35 cellular contexts compared by ENCODE assay signal in the genomic region with DNA sequence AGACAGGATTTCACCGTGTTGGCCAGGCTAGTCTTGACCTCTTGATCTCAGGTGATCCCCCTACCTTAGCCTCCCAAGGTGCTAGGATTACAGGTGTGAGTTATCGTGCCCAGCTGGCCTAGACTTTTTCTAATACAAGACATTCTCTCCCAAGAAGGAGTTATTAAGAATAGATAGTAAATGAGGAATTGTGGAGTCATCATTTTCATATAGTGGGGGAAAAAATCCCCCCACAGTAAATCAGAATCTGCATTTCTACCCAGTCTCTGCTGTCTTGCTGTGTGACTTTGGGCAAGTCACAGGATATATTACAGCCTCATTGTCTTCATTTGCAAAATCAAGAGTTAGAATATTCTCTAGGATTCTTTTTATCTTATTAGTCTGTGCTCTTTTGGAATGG. TPM values are rescaled to one million over a fixed set of nuclear protein-coding genes. Genes with fewer than 3 reads are reported as not detected.
"Had no signal": no experiment of that assay in that cellular context is flagged by ENCODE, and none has a peak within 500 bp of the region (broad histone marks: within the 10 kb centered on the region; RNA-seq: fewer than 3 reads in every experiment).

No MANE protein-coding gene starts in this region.

- H3K36me3 Mint-ChIP-seq: natural killer cell; neural progenitor cell; stimulated activated memory B cell treated with anti-CD40 and anti-IgM and Interleukin-4, amounts not matched to agents 10 μg/mL and 1 μg/mL and 100 μg/mL, for 72 hours; type B pancreatic cell had no signal

- H3K4me3 ChIP-seq: neural progenitor cell, ovary, psoas muscle, skin epidermis, smooth muscle cell, spleen, suprapubic skin, testis, tibial artery, transverse colon, upper lobe of right lung, uterus had no signal

- H3K4me1 Mint-ChIP-seq: natural killer cell; neural progenitor cell; stimulated activated memory B cell treated with anti-CD40 and anti-IgM and Interleukin-4, amounts not matched to agents 10 μg/mL and 1 μg/mL and 100 μg/mL, for 72 hours; stimulated activated naive CD8-positive, alpha-beta T cell treated with anti-CD3 and anti-CD28 coated beads, Interleukin-15, amount 100 ng/mL, for 72 hours had no signal

- H3K9me3 Mint-ChIP-seq: natural killer cell; nephron; neural progenitor cell; stimulated activated memory B cell treated with anti-CD40 and anti-IgM and Interleukin-4, amounts not matched to agents 10 μg/mL and 1 μg/mL and 100 μg/mL, for 72 hours; stimulated activated naive CD8-positive, alpha-beta T cell treated with anti-CD3 and anti-CD28 coated beads, Interleukin-15, amount 100 ng/mL, for 72 hours; type B pancreatic cell had no signal

- H3K4me3 Mint-ChIP-seq: natural killer cell; nephron; neural progenitor cell; stimulated activated memory B cell treated with anti-CD40 and anti-IgM and Interleukin-4, amounts not matched to agents 10 μg/mL and 1 μg/mL and 100 μg/mL, for 72 hours; stimulated activated naive CD8-positive, alpha-beta T cell treated with anti-CD3 and anti-CD28 coated beads, Interleukin-15, amount 100 ng/mL, for 72 hours; type B pancreatic cell had no signal

- H3K4me2 ChIP-seq: neural progenitor cell, smooth muscle cell had no signal

- H2AFZ ChIP-seq: neural progenitor cell, parathyroid adenoma had no signal

- H3K36me3 ChIP-seq: neural progenitor cell, ovary, spleen, suprapubic skin, tibial artery, transverse colon, upper lobe of right lung, uterus had no signal

- H3K27ac Mint-ChIP-seq: natural killer cell; nephron; neural progenitor cell; progenitor cell of endocrine pancreas; stimulated activated memory B cell treated with anti-CD40 and anti-IgM and Interleukin-4, amounts not matched to agents 10 μg/mL and 1 μg/mL and 100 μg/mL, for 72 hours; stimulated activated naive CD8-positive, alpha-beta T cell treated with anti-CD3 and anti-CD28 coated beads, Interleukin-15, amount 100 ng/mL, for 72 hours; type B pancreatic cell had no signal

- H3K4me1 ChIP-seq: neural progenitor cell, parathyroid adenoma, psoas muscle, spleen, suprapubic skin, testis, tibial artery, transverse colon, upper lobe of right lung, uterus had no signal

- H3K27me3 ChIP-seq: neural progenitor cell, ovary, suprapubic skin, testis, transverse colon, uterus had no signal

- ATAC-seq: natural killer cell; psoas muscle; right cardiac atrium; sciatic nerve; stimulated activated memory B cell treated with anti-CD40 and anti-IgM and Interleukin-4, amounts not matched to agents 10 μg/mL and 1 μg/mL and 100 μg/mL, for 72 hours; stimulated activated naive CD8-positive, alpha-beta T cell treated with anti-CD3 and anti-CD28 coated beads, Interleukin-15, amount 100 ng/mL, for 72 hours; stimulated activated naive CD8-positive, alpha-beta T cell treated with anti-CD3 and anti-CD28 coated beads, Interleukin-15, Interleukin-2, amounts not matched to agents 100 U/mL and 50 U/mL, for 24 hours; upper lobe of right lung had no signal

- H3K79me2 ChIP-seq: parathyroid adenoma had no signal

- H3K9me3 ChIP-seq: ovary, psoas muscle, spleen, suprapubic skin, testis, tibial artery, transverse colon, upper lobe of right lung, uterus had no signal

- H3K27ac ChIP-seq: neural progenitor cell, ovary, parathyroid adenoma, psoas muscle, skin epidermis, spleen, suprapubic skin, testis, tibial artery, transverse colon, upper lobe of right lung, uterus had no signal

- DNase-seq: natural killer cell; occipital lobe; ovary; posterior cingulate gyrus; psoas muscle; right cardiac atrium; spleen; stimulated activated CD4-positive, alpha-beta T cell treated with anti-CD3 and anti-CD28 coated beads, Interleukin-12 subunit alpha, Interleukin-12 subunit beta, amount 100 ng/mL, for 4 hours; stimulated activated CD4-positive, alpha-beta T cell treated with anti-CD3 and anti-CD28 coated beads, Interleukin-1b, Interleukin-23, amount 100 ng/mL, for 48 hours; stimulated activated CD4-positive, alpha-beta T cell treated with anti-CD3 and anti-CD28 coated beads, Interleukin-4, amount 100 ng/mL, for 1 hour; stimulated activated CD4-positive, alpha-beta T cell treated with anti-CD3 and anti-CD28 coated beads, Interleukin-4, amount 100 ng/mL, for 4 hours; stimulated activated CD8-positive, alpha-beta memory T cell treated with anti-CD3 and anti-CD28 coated beads, Interleukin-4, amount 100 ng/mL, for 48 hours; stimulated activated naive CD4-positive, alpha-beta T cell; stimulated activated naive CD8-positive, alpha-beta T cell treated with anti-CD3 and anti-CD28 coated beads, Interleukin-15, amount 100 ng/mL, for 72 hours; stimulated activated naive CD8-positive, alpha-beta T cell treated with anti-CD3 and anti-CD28 coated beads, Interleukin-15, Interleukin-2, amounts not matched to agents 100 U/mL and 50 U/mL, for 24 hours; substantia nigra; testis; tibial artery; transverse colon; upper lobe of right lung; uterus had no signal

RNA-seq across cellular contexts. Expression of a gene that starts 21.6 kb away (rescaled TPM):
- total RNA-seq: natural killer cell, occipital lobe, osteoblast, ovary, progenitor cell of endocrine pancreas, psoas muscle, renal cortical epithelial cell, right cardiac atrium, sciatic nerve, smooth muscle cell, spleen, suprapubic skin, transverse colon, upper lobe of right lung, urinary bladder, uterus had no signal
- polyA plus RNA-seq: neural cell, psoas muscle, right cardiac atrium, smooth muscle cell, spleen, urinary bladder had no signal

RNA-seq across cellular contexts. Expression of a gene that starts 48.4 kb away (rescaled TPM):
- total RNA-seq: natural killer cell, osteoblast, psoas muscle, renal cortical epithelial cell, smooth muscle cell, upper lobe of right lung had no signal
- polyA plus RNA-seq: right cardiac atrium, smooth muscle cell, spleen had no signal
